In genomic region chr5:27087820-27088219, GRCh38 we compare ENCODE assay signal across 26 cellular contexts. TPM values are rescaled to one million over a fixed set of nuclear protein-coding genes. Genes with fewer than 3 reads are reported as not detected.
"Had no signal": no experiment of that assay in that cellular context is flagged by ENCODE, and none has a peak within 500 bp of the region (broad histone marks: within the 10 kb centered on the region; RNA-seq: fewer than 3 reads in every experiment).

No MANE protein-coding gene starts in this region.

- H3K4me1 ChIP-seq: esophagus muscularis mucosa, gastrocnemius medialis, left ventricle myocardium inferior, lower lobe of right lung, parathyroid adenoma, prostate gland, spleen, upper lobe of right lung, vagina had no signal

- ATAC-seq: effector memory CD8-positive, alpha-beta T cell; gastrocnemius medialis; lower lobe of right lung; natural killer cell treated with Interleukin-12 subunit alpha and Interleukin-12 subunit beta and Interleukin-15 and Interleukin-18, amount 100 ng/mL, for 72 hours; sciatic nerve; stimulated activated memory B cell treated with anti-CD40 and anti-IgM and Interleukin-4, amounts not matched to agents 10 μg/mL and 1 μg/mL and 100 μg/mL, for 72 hours; upper lobe of right lung had no signal

- H3K36me3 ChIP-seq: esophagus muscularis mucosa, gastrocnemius medialis, left ventricle myocardium inferior, lower lobe of right lung, prostate gland, spleen, tibial nerve, upper lobe of right lung, vagina had no signal

- H3K4me3 ChIP-seq: esophagus muscularis mucosa, gastrocnemius medialis, left ventricle myocardium inferior, lower lobe of right lung, prostate gland, spleen, testis, tibial nerve, upper lobe of right lung, vagina had no signal

- H3K9ac ChIP-seq: parathyroid adenoma had no signal

- H3K27ac ChIP-seq: epithelial cell of prostate, esophagus muscularis mucosa, gastrocnemius medialis, left ventricle myocardium inferior, lower lobe of right lung, parathyroid adenoma, prostate gland, spleen, testis, tibial nerve, upper lobe of right lung, vagina had no signal

- H3K9me3 ChIP-seq: esophagus muscularis mucosa, gastrocnemius medialis, left ventricle myocardium inferior, lower lobe of right lung, prostate gland, testis, tibial nerve, upper lobe of right lung, vagina had no signal

- DNase-seq: effector memory CD8-positive, alpha-beta T cell; gastrocnemius medialis; glutamatergic neuron; islet precursor cell; left ventricle myocardium inferior; lower lobe of right lung; midbrain; retina; spleen; stimulated activated CD4-positive, alpha-beta T cell treated with anti-CD3 and anti-CD28 coated beads, Interleukin-15, amount 100 ng/mL, for 24 hours; stimulated activated CD4-positive, alpha-beta T cell treated with anti-CD3 and anti-CD28 coated beads, Interleukin-1b, Interleukin-23, amount 100 ng/mL, for 48 hours; stimulated activated CD4-positive, alpha-beta T cell treated with anti-CD3 and anti-CD28 coated beads, Interleukin-4, amount 100 ng/mL, for 24 hours; testis; upper lobe of right lung had no signal

- H3K79me2 ChIP-seq: parathyroid adenoma had no signal

- H3K27me3 ChIP-seq: esophagus muscularis mucosa, gastrocnemius medialis, spleen, testis, tibial nerve, upper lobe of right lung, vagina had no signal

- H2AFZ ChIP-seq: parathyroid adenoma had no signal

RNA-seq across cellular contexts. Expression of gene CDH9, which starts 49.4 kb away (rescaled TPM):
- total RNA-seq: fibroblast of villous mesenchyme; gastrocnemius medialis; left ventricle myocardium inferior; lower lobe of right lung; natural killer cell treated with Interleukin-12 subunit alpha and Interleukin-12 subunit beta and Interleukin-15 and Interleukin-18, amount 100 ng/mL, for 72 hours; omental fat pad; prostate gland; sciatic nerve; skeletal muscle tissue; spleen; tibial nerve; upper lobe of right lung; vagina had no signal
